In genomic region chr14:33949051-33950037, GRCh38 we compare ENCODE assay signal across 8 cellular contexts. TPM values are rescaled to one million over a fixed set of nuclear protein-coding genes. Genes with fewer than 3 reads are reported as not detected.
DNase-seq lines count a peak whose midpoint lies in the region; ATAC-seq, FAIRE-seq and TF ChIP-seq lines count a peak whose summit lies in the region.

No MANE protein-coding gene starts in this region.

- no peak for TF ChIP-seq POLR2A in GM12878 (IDR thresholded peaks at IDR 0.05; ENCODE audit: low read depth, low read length)

- H3K27me3 Mint-ChIP-seq in mesothelial cell of epicardium (ENCODE audit: low read depth) = peaks cover 45% of the 10 kb centered on the region

- no peaks in the 10 kb centered on the region for H3K36me3 Mint-ChIP-seq in mesothelial cell of epicardium

- H3K4me2 ChIP-seq in GM12878 (ENCODE audit: control insufficient read depth, insufficient read depth) = peak overlapping the region; percentile 97

- no peak overlapping the region for H3K27ac Mint-ChIP-seq in mesothelial cell of epicardium

- no peak for ATAC-seq in left ventricle myocardium superior
- no peak for ATAC-seq in GM12878
- no peak for ATAC-seq in upper lobe of right lung
- no peak for ATAC-seq in GM21737 (IDR thresholded peaks at IDR 0.05; ENCODE audit: unreplicated experiment)
- ATAC-seq in HG03565 (IDR thresholded peaks at IDR 0.05; ENCODE audit: unreplicated experiment) = no peak

- H3K4me1 ChIP-seq in cardiac muscle cell (ENCODE audit: low read depth) (peaks cover 11% of the 10 kb centered on the region), GM12878 (ENCODE audit: control insufficient read depth, insufficient read depth, low read length) (peaks cover 5% of the 10 kb centered on the region; the same call in 1 of the 2 replicates), upper lobe of right lung (peaks cover 9% of the 10 kb centered on the region)

- DNase-seq in cardiac muscle cell (ENCODE audit: low read depth in 1 of 2, low spot score in 1 of 2) = no peak
- no peak for DNase-seq in left ventricle myocardium superior
- no peak for DNase-seq in GM12878 (ENCODE audit: low read depth, low spot score)
- DNase-seq in mesothelial cell of epicardium (ENCODE audit: low spot score in 2 of 2, unreplicated experiment in 2 of 2) = no peak
- DNase-seq in upper lobe of right lung = no peak
- DNase-seq in activated naive CD4-positive, alpha-beta T cell (lab: John Stamatoyannopoulos, UW) = no peak

- BruUV-seq in GM12878 (replicated peaks; lab: Mats Ljungman, UMichigan) = TSS peak; percentile 60

- no peaks in the 10 kb centered on the region for H3K27me3 ChIP-seq in cardiac muscle cell
- peaks cover 0 to 8% of the 10 kb centered on the region in 2 experiments; a peak in 2 of 4 replicates for H3K27me3 ChIP-seq in GM12878 (replicated peaks in 1 of 2; ENCODE audit: control insufficient read depth in 2 of 2, insufficient read depth in 2 of 2, low read length in 1 of 2)
- peaks cover 22% of the 10 kb centered on the region for H3K27me3 ChIP-seq in upper lobe of right lung

- peak overlapping the region; percentile 93 for H3K4me3 Mint-ChIP-seq in mesothelial cell of epicardium

- FAIRE-seq in GM12878 (lab: Jason Lieb, UNC) = no peak

- no peak for TF ChIP-seq CTCF in cardiac muscle cell (IDR thresholded peaks at IDR 0.05; ENCODE audit: low read depth, low read length)
- no peak for TF ChIP-seq CTCF in GM12878 (IDR thresholded peaks at IDR 0.05 in 2 of 3, conservative IDR thresholded peaks at IDR 0.05 in 1 of 3; ENCODE audit: control insufficient read depth in 2 of 3, extremely low read depth in 1 of 3, insufficient read depth in 1 of 3, low read depth in 3 of 3, low read length in 3 of 3)
- no peak for TF ChIP-seq CTCF in mesothelial cell of epicardium (IDR thresholded peaks at IDR 0.05; ENCODE audit: unreplicated experiment)
- TF ChIP-seq CTCF in upper lobe of right lung (IDR thresholded peaks at IDR 0.05) = no peak

- intact Hi-C loops in left ventricle myocardium superior (cut with micrococcal nuclease) (no loop called here), GM12878 (cut with micrococcal nuclease; ENCODE audit: unreplicated experiment) (loop anchor here (10.0 kb wide), 1 partner anchor 105 kb away; no protein-coding TSS in a partner anchor), upper lobe of right lung (cut with DNase I) (no loop called here)

- H3K36me3 ChIP-seq in cardiac muscle cell (no peaks in the 10 kb centered on the region), GM12878 (ENCODE audit: control insufficient read depth in 2 of 2, insufficient read depth in 2 of 2, low read length in 1 of 2) (no peaks in the 10 kb centered on the region), upper lobe of right lung (no peaks in the 10 kb centered on the region)

- RAD21 ChIA-PET in GM12878 (lab: Charles Lee; ENCODE audit: unreplicated experiment) = interaction anchor here (0.9 to 8.5 kb wide), 8 partner anchors 8 to 148 kb away, joined by 3 to 168 read pairs (median 21); no protein-coding TSS in a partner anchor

- SMC1A ChIA-PET in GM12878 (lab: Charles Lee; ENCODE audit: uncharacterized antibody, unreplicated experiment) = interaction anchor here (0.7 to 9.0 kb wide), 18 partner anchors 9 to 272 kb away, joined by 3 to 184 read pairs (median 8); no protein-coding TSS in a partner anchor

- in situ Hi-C loops in GM12878 (cut with MboI) = no loop called here

- H3K4me1 Mint-ChIP-seq in mesothelial cell of epicardium = peaks cover 41% of the 10 kb centered on the region

- no peak overlapping the region for H3K9ac ChIP-seq in GM12878 (ENCODE audit: control insufficient read depth, insufficient read depth, low read length)

- H2AFZ ChIP-seq in GM12878 (ENCODE audit: control insufficient read depth, low read depth, low read length) = no peak overlapping the region

- 40% methylated on average over 15 of the region's 15 CpGs for WGBS in GM12878 (ENCODE audit: insufficient coverage, insufficient replicate concordance, low lambda C conversion rate, missing lambda C conversion rate)

- no peaks in the 10 kb centered on the region for H3K9me3 Mint-ChIP-seq in mesothelial cell of epicardium

- H3K27ac ChIP-seq in cardiac muscle cell = no peak overlapping the region
- no peak overlapping the region for H3K27ac ChIP-seq in GM12878 (ENCODE audit: control insufficient read depth, insufficient read depth)
- no peak overlapping the region for H3K27ac ChIP-seq in upper lobe of right lung

- no peaks in the 10 kb centered on the region for H4K20me1 ChIP-seq in GM12878 (ENCODE audit: control insufficient read depth, insufficient read depth)

- no peaks in the 10 kb centered on the region for H3K9me3 ChIP-seq in cardiac muscle cell (ENCODE audit: low read depth)
- no peaks in the 10 kb centered on the region; the same call in 1 of the 3 replicates for H3K9me3 ChIP-seq in GM12878 (replicated peaks; ENCODE audit: control insufficient read depth, insufficient read depth, low read length)
- no peaks in the 10 kb centered on the region for H3K9me3 ChIP-seq in upper lobe of right lung

- POLR2A ChIA-PET in GM12878 (lab: Charles Lee) = interaction anchor here (0.6 to 1.0 kb wide), 5 partner anchors 8 to 148 kb away, joined by 3 to 4 read pairs (median 3); no protein-coding TSS in a partner anchor

- TF ChIP-seq RAD21 in GM12878 (IDR thresholded peaks at IDR 0.05; ENCODE audit: insufficient read depth, low read depth, low read length) = no peak

- H3K4me3 ChIP-seq in cardiac muscle cell (peak overlapping the region; percentile 50), GM12878 (peak overlapping the region; percentile 69), upper lobe of right lung (peak overlapping the region; percentile 69)

- CTCF ChIA-PET in GM12878 (lab: Yijun Ruan, JAX) = interaction anchor here (0.5 to 9.1 kb wide), 11 partner anchors 8 to 990 kb away, joined by 3 to 176 read pairs (median 5); no protein-coding TSS in a partner anchor

- H3K79me2 ChIP-seq in GM12878 (ENCODE audit: control insufficient read depth, insufficient read depth, low read length) = no peaks in the 10 kb centered on the region; the same call in 1 of the 2 replicates

- no peak for TF ChIP-seq EP300 in GM12878 (IDR thresholded peaks at IDR 0.05; ENCODE audit: borderline replicate concordance in 1 of 2, control insufficient read depth in 1 of 2, low read depth in 2 of 2, low read length in 2 of 2)

TF ChIP-seq in GM12878, 131 proteins besides CTCF, POLR2A, EP300 and RAD21 (continues in another document):
- no peak for TF ChIP-seq FOXK2 (IDR thresholded peaks at IDR 0.05)
- TF ChIP-seq ZNF687 (IDR thresholded peaks at IDR 0.05) = peak; percentile 25; the same call in 1 of the 2 replicates
- no peak for TF ChIP-seq NR2F1 (conservative IDR thresholded peaks at IDR 0.05)
- TF ChIP-seq RELA (IDR thresholded peaks at IDR 0.05; ENCODE audit: borderline replicate concordance, partially characterized antibody) = no peak
- TF ChIP-seq TCF7 (IDR thresholded peaks at IDR 0.05; ENCODE audit: borderline replicate concordance) = no peak

RNA-seq across cellular contexts. Expression of gene EGLN3, which starts 1.5 kb away (rescaled TPM):
- total RNA-seq in cardiac muscle cell = 26.6 and 30.3 TPM in 2 replicates
- 33.1 and 38.3 TPM in 2 replicates for polyA plus RNA-seq in cardiac muscle cell
- total RNA-seq in left ventricle myocardium superior = 133 TPM
- 20.3 and 22.4 TPM in 2 replicates for total RNA-seq in GM12878 (2013; cell fraction: nucleolus; rRNA removed)
- total RNA-seq in GM12878 (2014; rRNA removed) = 2.1 and 2.7 TPM in 2 replicates
- total RNA-seq in GM12878 (2014; rRNA removed; fragmentation: Illumina TruSeq; extraction: Trizol) = 1.6 and 2.4 TPM in 2 replicates
- 1.7 and 3.0 TPM in 2 replicates for total RNA-seq in GM12878 (2021)
- polyA plus RNA-seq in GM12878 (2011; ENCODE audit: low read depth) = 28.3 TPM
- polyA plus RNA-seq in GM12878 (2011; rRNA removed) = 8.1 and 10.7 TPM in 2 replicates
- polyA plus RNA-seq in GM12878 (2011; cell fraction: cytosol; rRNA removed) = 3.8 and 5.6 TPM in 2 replicates
- 5.5 and 9.4 TPM in 2 replicates for polyA plus RNA-seq in GM12878 (2011; cell fraction: nucleus; rRNA removed)
- 9.3 and 15.9 TPM in 2 replicates for polyA plus RNA-seq in GM12878 (2012)
- polyA plus RNA-seq in GM12878 (2014; fragmentation: Illumina TruSeq; extraction: Trizol) = 1.8 and 2.5 TPM in 2 replicates
- 1 to 10 TPM; 1.4 to 2.1 TPM for polyA plus RNA-seq in GM12878 (2014; fragmentation: Nextera tagmentation; extraction: Ambion mirVana)
- polyA plus RNA-seq in GM12878 (2014; rRNA removed) = 0.71 and 2.0 TPM in 2 replicates
- under 1 TPM; 0.42 to 0.84 TPM for polyA plus RNA-seq in GM12878 (2016; fragmentation: Nextera tagmentation; extraction: Ambion mirVana)
- 6.3 and 8.6 TPM in 2 replicates for polyA minus RNA-seq in GM12878 (2011; rRNA and poly(A)+ RNA removed)
- polyA minus RNA-seq in GM12878 (2011; cell fraction: cytosol; rRNA and poly(A)+ RNA removed) = 2.7 and 3.3 TPM in 2 replicates
- polyA minus RNA-seq in GM12878 (2011; cell fraction: nucleus; rRNA and poly(A)+ RNA removed) = 4.4 and 7.5 TPM in 2 replicates
- total RNA-seq in mesothelial cell of epicardium = 8.3 to 10.5 TPM (median 9.6 TPM) in 3 replicates
- total RNA-seq in upper lobe of right lung = 7.6 TPM
